In genomic region chr4:10671750-10672149, GRCh38 we compare ENCODE assay signal across 24 cellular contexts.
DNase-seq lines count a peak whose midpoint lies in the region; ATAC-seq and TF ChIP-seq lines count a peak whose summit lies in the region.
"Had no signal": no experiment of that assay in that cellular context is flagged by ENCODE, and none has a peak within 500 bp of the region (broad histone marks: within the 10 kb centered on the region; RNA-seq: fewer than 3 reads in every experiment).

No MANE protein-coding gene starts in this region.

- no peaks in the 10 kb centered on the region for H3K9me3 ChIP-seq in Loucy (ENCODE audit: insufficient read depth, low read depth, low read length)
- H3K9me3 ChIP-seq: ascending aorta, uterus had no signal

- H3K4me3 ChIP-seq in Loucy (ENCODE audit: low read length, poor library complexity, severe bottlenecking): peak overlapping the region; percentile 53
- H3K4me3 ChIP-seq: ascending aorta, hepatocyte, PC-9, smooth muscle cell, uterus had no signal

- H3K9ac ChIP-seq in Loucy (ENCODE audit: low read depth, low read length, poor library complexity, severe bottlenecking): peak overlapping the region; percentile 67

- ATAC-seq in activated naive CD8-positive, alpha-beta T cell treated with anti-CD3 and anti-CD28 coated beads, Interleukin-2, amount 50 U/mL, for 24 hours: peak; percentile 20
- ATAC-seq in stimulated activated naive CD8-positive, alpha-beta T cell treated with anti-CD3 and anti-CD28 coated beads, Interleukin-15, amount 100 ng/mL, for 72 hours: no peak
- ATAC-seq in GM19463 (IDR thresholded peaks at IDR 0.05; ENCODE audit: unreplicated experiment): no peak
- no peak for ATAC-seq in HG03159 (IDR thresholded peaks at IDR 0.05; ENCODE audit: unreplicated experiment)
- ATAC-seq: foreskin keratinocyte, WTC11 had no signal

- TF ChIP-seq POLR2A in erythroblast (IDR thresholded peaks at IDR 0.05; ENCODE audit: low read length): no peak

- TF ChIP-seq CTCF in Loucy (conservative IDR thresholded peaks at IDR 0.05; ENCODE audit: low read length): no peak

- no peaks in the 10 kb centered on the region for H3K36me3 ChIP-seq in Loucy (ENCODE audit: insufficient read depth, low read length)
- H3K36me3 ChIP-seq: ascending aorta, uterus had no signal

- no peaks in the 10 kb centered on the region for H3K9me2 ChIP-seq in Loucy (replicated peaks; ENCODE audit: low read depth, low read length)

- H2AFZ ChIP-seq in Loucy (ENCODE audit: low read length): no peak overlapping the region
- H2AFZ ChIP-seq: hepatocyte, PC-9 had no signal

- H3K4me1 Mint-ChIP-seq in activated T-cell treated with anti-CD3 and anti-CD28 coated beads, Interleukin-2, amount 50 U/mL, for 24 hours (ENCODE audit: low read depth): peaks cover 23% of the 10 kb centered on the region
- peaks cover 24% of the 10 kb centered on the region for H3K4me1 Mint-ChIP-seq in activated naive CD8-positive, alpha-beta T cell treated with anti-CD3 and anti-CD28 coated beads, Interleukin-2, amount 50 U/mL, for 24 hours
- H3K4me1 Mint-ChIP-seq in stimulated activated naive CD8-positive, alpha-beta T cell treated with anti-CD3 and anti-CD28 coated beads, Interleukin-15, amount 100 ng/mL, for 72 hours: peaks cover 44% of the 10 kb centered on the region
- H3K4me1 Mint-ChIP-seq: WTC11 had no signal

- peak overlapping the region; percentile 87 for H3K4me2 ChIP-seq in Loucy (ENCODE audit: low read depth, low read length, poor library complexity, severe bottlenecking)
- H3K4me2 ChIP-seq: hepatocyte, PC-9, smooth muscle cell had no signal

- peak overlapping the region; percentile 55 for H3K27ac Mint-ChIP-seq in activated T-cell treated with anti-CD3 and anti-CD28 coated beads, Interleukin-2, amount 50 U/mL, for 24 hours
- H3K27ac Mint-ChIP-seq in activated naive CD8-positive, alpha-beta T cell treated with anti-CD3 and anti-CD28 coated beads, Interleukin-2, amount 50 U/mL, for 24 hours: peak overlapping the region; percentile 70
- H3K27ac Mint-ChIP-seq in stimulated activated naive CD8-positive, alpha-beta T cell treated with anti-CD3 and anti-CD28 coated beads, Interleukin-15, amount 100 ng/mL, for 72 hours: peak overlapping the region; percentile 65 to 88
- H3K27ac Mint-ChIP-seq: CD14-positive monocyte, WTC11 had no signal

- no peaks in the 10 kb centered on the region for H3K27me3 ChIP-seq in Loucy (ENCODE audit: insufficient read depth, low read length, poor library complexity, severe bottlenecking)
- H3K27me3 ChIP-seq: ascending aorta, hepatocyte, uterus had no signal

- no peaks in the 10 kb centered on the region for H4K20me1 ChIP-seq in Loucy (ENCODE audit: insufficient read depth, low read length, poor library complexity, severe bottlenecking)

- H3K4me1 ChIP-seq in Loucy (ENCODE audit: insufficient read depth, low read length, poor library complexity, severe bottlenecking): peaks cover 83% of the 10 kb centered on the region
- H3K4me1 ChIP-seq: ascending aorta, foreskin keratinocyte, uterus had no signal

- no peak for DNase-seq in activated T-cell treated with anti-CD3 and anti-CD28 coated beads, Interleukin-2, amount 50 U/mL, for 24 hours
- no peak for DNase-seq in activated T-cell treated with anti-CD3 and anti-CD28 coated beads, Interleukin-2, amount 50 U/mL, for 48 hours
- DNase-seq in activated naive CD8-positive, alpha-beta T cell treated with anti-CD3 and anti-CD28 coated beads, Interleukin-2, amount 50 U/mL, for 24 hours: no peak
- DNase-seq in stimulated activated naive CD8-positive, alpha-beta T cell treated with anti-CD3 and anti-CD28 coated beads, Interleukin-15, amount 100 ng/mL, for 72 hours: no peak
- DNase-seq in erythroblast (lab: John Stamatoyannopoulos, UW): no peak
- DNase-seq: ACHN; activated gamma-delta T cell treated with Interleukin-2 at 50 U/mL for 16 hours; DMS153; foreskin keratinocyte; GF-D8; NCI-H1694 treated with DMSO at 0.1 percent for 48 hours; NCI-H2227 treated with DMSO at 0.1 percent for 48 hours; NCI-H774; PC-9; stimulated activated CD4-positive, alpha-beta T cell treated with anti-CD3 and anti-CD28 coated beads, Interleukin-4, amount 100 ng/mL, for 24 hours; uterus had no signal

- no peaks in the 10 kb centered on the region for H3K36me3 Mint-ChIP-seq in activated T-cell treated with anti-CD3 and anti-CD28 coated beads, Interleukin-2, amount 50 U/mL, for 24 hours (ENCODE audit: low read depth)
- H3K36me3 Mint-ChIP-seq in activated naive CD8-positive, alpha-beta T cell treated with anti-CD3 and anti-CD28 coated beads, Interleukin-2, amount 50 U/mL, for 24 hours (ENCODE audit: low read depth): no peaks in the 10 kb centered on the region
- H3K36me3 Mint-ChIP-seq: CD14-positive monocyte had no signal

- peaks cover 5% of the 10 kb centered on the region; the same call in 1 of the 2 replicates for H3K79me2 ChIP-seq in Loucy (ENCODE audit: insufficient read depth, low read length)
- H3K79me2 ChIP-seq: hepatocyte had no signal

- no peaks in the 10 kb centered on the region for H3K27me3 Mint-ChIP-seq in activated T-cell treated with anti-CD3 and anti-CD28 coated beads, Interleukin-2, amount 50 U/mL, for 24 hours
- no peaks in the 10 kb centered on the region for H3K27me3 Mint-ChIP-seq in activated naive CD8-positive, alpha-beta T cell treated with anti-CD3 and anti-CD28 coated beads, Interleukin-2, amount 50 U/mL, for 24 hours
- H3K27me3 Mint-ChIP-seq in stimulated activated naive CD8-positive, alpha-beta T cell treated with anti-CD3 and anti-CD28 coated beads, Interleukin-15, amount 100 ng/mL, for 72 hours: no peaks in the 10 kb centered on the region

- H3F3A ChIP-seq in Loucy (ENCODE audit: low read depth): peaks cover 19% of the 10 kb centered on the region

- H3K9me3 Mint-ChIP-seq in activated T-cell treated with anti-CD3 and anti-CD28 coated beads, Interleukin-2, amount 50 U/mL, for 24 hours: no peaks in the 10 kb centered on the region
- peaks cover 10% of the 10 kb centered on the region for H3K9me3 Mint-ChIP-seq in activated naive CD8-positive, alpha-beta T cell treated with anti-CD3 and anti-CD28 coated beads, Interleukin-2, amount 50 U/mL, for 24 hours
- peaks cover 0 to 4% of the 10 kb centered on the region in 2 donors for H3K9me3 Mint-ChIP-seq in stimulated activated naive CD8-positive, alpha-beta T cell treated with anti-CD3 and anti-CD28 coated beads, Interleukin-15, amount 100 ng/mL, for 72 hours

- H3K4me3 Mint-ChIP-seq in activated T-cell treated with anti-CD3 and anti-CD28 coated beads, Interleukin-2, amount 50 U/mL, for 24 hours: no peak overlapping the region
- no peak overlapping the region for H3K4me3 Mint-ChIP-seq in activated naive CD8-positive, alpha-beta T cell treated with anti-CD3 and anti-CD28 coated beads, Interleukin-2, amount 50 U/mL, for 24 hours
- peak overlapping the region; percentile 11 to 45 for H3K4me3 Mint-ChIP-seq in stimulated activated naive CD8-positive, alpha-beta T cell treated with anti-CD3 and anti-CD28 coated beads, Interleukin-15, amount 100 ng/mL, for 72 hours
- H3K4me3 Mint-ChIP-seq: CD14-positive monocyte, WTC11 had no signal

Comparison
In these comparisons a context has a peak if more than half of its experiments do, and no peak if none do; other contexts are left out.
1. H3K4me3 Mint-ChIP-seq: peak in stimulated activated naive CD8-positive, alpha-beta T cell treated with anti-CD3 and anti-CD28 coated beads, Interleukin-15, amount 100 ng/mL, for 72 hours (2 of 2); none in activated T-cell treated with anti-CD3 and anti-CD28 coated beads, Interleukin-2, amount 50 U/mL, for 24 hours (single experiment) and activated naive CD8-positive, alpha-beta T cell treated with anti-CD3 and anti-CD28 coated beads, Interleukin-2, amount 50 U/mL, for 24 hours (single experiment).
2. Peak in every context shown above with its lines, with median percentiles within 50 percentile points of each other: H3K27ac Mint-ChIP-seq.